1 cellular context compared by ENCODE assay signal in genomic region chr7:66075590-66076458, GRCh38.
TF ChIP-seq lines count a peak whose summit lies in the region.

ASL (plus strand) TSS chr7:66075819; CDS start chr7:66076082, 263 bp downstream.

TF ChIP-seq in K562, 482 proteins besides CTCF, POLR2A, EP300 and RAD21 (continued from another document):
- TF ChIP-seq CEBPZ (IDR thresholded peaks at IDR 0.05; ENCODE audit: borderline replicate concordance, low read depth, low read length) (no peak), BRCA1 (IDR thresholded peaks at IDR 0.05) (no peak), BRCA1 (CRISPR knock-in tag; IDR thresholded peaks at IDR 0.05) (no peak), BRF1 (IDR thresholded peaks at IDR 0.05; ENCODE audit: borderline replicate concordance, extremely low read depth, insufficient read length) (no peak)
